In genomic region chr1:204089044-204089751, GRCh38 we compare ENCODE assay signal across 10 cellular contexts. TPM values are rescaled to one million over a fixed set of nuclear protein-coding genes. Genes with fewer than 3 reads are reported as not detected.
DNase-seq lines count a peak whose midpoint lies in the region; ATAC-seq and TF ChIP-seq lines count a peak whose summit lies in the region.
"Had no signal": no experiment of that assay in that cellular context is flagged by ENCODE, and none has a peak within 500 bp of the region (broad histone marks: within the 10 kb centered on the region; RNA-seq: fewer than 3 reads in every experiment).

No MANE protein-coding gene starts in this region.

- H3K18ac ChIP-seq in mesenchymal stem cell (ENCODE audit: low read depth in 1 of 2, low read length in 2 of 2), result peak overlapping the region; percentile 80 to 92

- H3K9me3 ChIP-seq in mesenchymal stem cell (ENCODE audit: control insufficient read depth, low read length), result no peaks in the 10 kb centered on the region
- H3K9me3 ChIP-seq in subcutaneous abdominal adipose tissue (ENCODE audit: control insufficient read depth in 5 of 5, low read length in 5 of 5), result no peaks in the 10 kb centered on the region

- H2BK12ac ChIP-seq in mesenchymal stem cell (ENCODE audit: low read length in 2 of 2), result peak overlapping the region; percentile 41 to 57

- H4K91ac ChIP-seq in mesenchymal stem cell (ENCODE audit: low read length), result peak overlapping the region; percentile 93

- peak overlapping the region; percentile 75 for H2BK15ac ChIP-seq in mesenchymal stem cell (ENCODE audit: low read depth, poor library complexity, severe bottlenecking)

- H3K4me2 ChIP-seq in mesenchymal stem cell (ENCODE audit: low read length, poor library complexity, severe bottlenecking), result no peak overlapping the region

- H3K14ac ChIP-seq in mesenchymal stem cell (ENCODE audit: low read length in 2 of 2), result peak overlapping the region in 1 of 2 experiments; percentile 45

- H2BK5ac ChIP-seq in mesenchymal stem cell (ENCODE audit: low read depth, low read length, poor library complexity, severe bottlenecking), result no peak overlapping the region

- peak overlapping the region; percentile 99 for H4K8ac ChIP-seq in mesenchymal stem cell (ENCODE audit: low read length)

- H2AK5ac ChIP-seq in mesenchymal stem cell (ENCODE audit: low read length, severe bottlenecking), result no peak overlapping the region

- H3K23ac ChIP-seq in mesenchymal stem cell (ENCODE audit: low read length in 2 of 2), result no peak overlapping the region

- H3K27me3 ChIP-seq in mesenchymal stem cell (ENCODE audit: control insufficient read depth in 1 of 2, insufficient read depth in 1 of 2, low read length in 2 of 2), result peaks cover 0 to 3% of the 10 kb centered on the region in 2 experiments
- no peaks in the 10 kb centered on the region for H3K27me3 ChIP-seq in subcutaneous abdominal adipose tissue (ENCODE audit: control insufficient read depth in 5 of 5, insufficient read depth in 4 of 5, low read length in 5 of 5)

- no peak overlapping the region for H3K27ac ChIP-seq in mesenchymal stem cell (ENCODE audit: low read length, poor library complexity, severe bottlenecking)
- H3K27ac ChIP-seq in subcutaneous abdominal adipose tissue (ENCODE audit: low read depth, low read length), result peak overlapping the region; percentile 81

- H3K79me1 ChIP-seq in mesenchymal stem cell (replicated peaks; ENCODE audit: low read length, poor library complexity, severe bottlenecking), result peaks cover 4% of the 10 kb centered on the region

- DNase-seq in LNCaP clone FGC (ENCODE audit: low read depth), result peak; percentile 97
- peak; percentile 57 for DNase-seq in epidermal melanocyte (ENCODE audit: insufficient read length, low spot score)
- DNase-seq in mesenchymal stem cell, result peak; percentile 63
- no peak for DNase-seq in NCI-H1105 treated with DMSO at 0.1 percent for 48 hours (lab: John Stamatoyannopoulos, UW)
- no peak for DNase-seq in hippocampal formation (lab: John Stamatoyannopoulos, UW)
- DNase-seq: activated effector memory CD4-positive, alpha-beta T cell treated with Interleukin-2 at 50 U/mL for 16 hours; GDM1 had no signal

- H3K4ac ChIP-seq in mesenchymal stem cell (ENCODE audit: low read depth in 1 of 2, low read length in 2 of 2), result peak overlapping the region; percentile 32 to 80

- H3K4me1 ChIP-seq in mesenchymal stem cell (ENCODE audit: control insufficient read depth, insufficient read depth, low read depth, low read length) (peaks cover 8% of the 10 kb centered on the region), subcutaneous abdominal adipose tissue (ENCODE audit: control insufficient read depth in 5 of 5, insufficient read depth in 5 of 5, low read length in 5 of 5) (peaks cover 25 to 77% (median 46%) of the 10 kb centered on the region in 5 donors)

- ATAC-seq in GM21529 (IDR thresholded peaks at IDR 0.05; ENCODE audit: unreplicated experiment) (no peak), HG03457 (IDR thresholded peaks at IDR 0.05; ENCODE audit: unreplicated experiment) (no peak)

- peak overlapping the region; percentile 94 for H2BK120ac ChIP-seq in mesenchymal stem cell (ENCODE audit: low read depth, low read length)

- WGBS in mesenchymal stem cell, result 50% methylated on average over 15 of the region's 15 CpGs

- H3K4me3 ChIP-seq in LNCaP clone FGC (ENCODE audit: low read depth, low read length) (peak overlapping the region; percentile 42), mesenchymal stem cell (ENCODE audit: insufficient read depth in 1 of 2, low read depth in 1 of 2, low read length in 2 of 2) (peak overlapping the region in 1 of 2 experiments; percentile 19), subcutaneous abdominal adipose tissue (ENCODE audit: low read depth in 1 of 5, low read length in 5 of 5) (peak overlapping the region in 1 of 5 donors; percentile 1)

- H3K36me3 ChIP-seq in mesenchymal stem cell (ENCODE audit: control insufficient read depth in 1 of 2, insufficient read depth in 2 of 2, low read depth in 1 of 2, low read length in 2 of 2) (no peaks in the 10 kb centered on the region), subcutaneous abdominal adipose tissue (ENCODE audit: control insufficient read depth in 5 of 5, insufficient read depth in 5 of 5, low read length in 5 of 5) (no peaks in the 10 kb centered on the region)

- peak overlapping the region; percentile 62 for H2AFZ ChIP-seq in mesenchymal stem cell (ENCODE audit: low read depth, low read length)

- TF ChIP-seq CTCF in LNCaP clone FGC (IDR thresholded peaks at IDR 0.05; ENCODE audit: control insufficient read depth, extremely low read depth, insufficient read depth), result 0 out of 2 replicates have a peak, but pooled peaks have one; percentile 3

- H3K9ac ChIP-seq in mesenchymal stem cell (ENCODE audit: low read length), result peak overlapping the region; percentile 77
- H3K9ac ChIP-seq in subcutaneous abdominal adipose tissue (ENCODE audit: low read length in 5 of 5), result peak overlapping the region in 3 of 5 donors; percentile 11 to 40 (median 34)

RNA-seq across cellular contexts. Expression of gene SOX13, which starts 16.3 kb away (rescaled TPM):
- 5.9 TPM for polyA plus RNA-seq in mesenchymal stem cell (2013, experiment 1 of 2)
- polyA plus RNA-seq in mesenchymal stem cell (2013, experiment 2 of 2), result 5.8 TPM

Comparison
In these comparisons a context has a peak if more than half of its experiments do, and no peak if none do; other contexts are left out.
1. DNase-seq: peak in LNCaP clone FGC (single experiment), epidermal melanocyte (single experiment) and mesenchymal stem cell (single experiment); none in NCI-H1105 treated with DMSO at 0.1 percent for 48 hours (single experiment) and hippocampal formation (0 of 2).